Comparison of ENCODE assay signal across 1 cellular context in genomic region chr7:664402-664775, GRCh38.
TF ChIP-seq lines count a peak whose summit lies in the region.

No MANE protein-coding gene starts in this region.

TF ChIP-seq in WTC11, 78 proteins besides CTCF, POLR2A, EP300 and RAD21 (continued from another document):
- no peak for TF ChIP-seq ZBTB43 (CRISPR knock-in tag; IDR thresholded peaks at IDR 0.05)
- TF ChIP-seq NR1H2 (CRISPR knock-in tag; IDR thresholded peaks at IDR 0.05), result no peak
- TF ChIP-seq MAX (CRISPR knock-in tag; IDR thresholded peaks at IDR 0.05), result no peak
- no peak for TF ChIP-seq ARID4B (CRISPR knock-in tag; IDR thresholded peaks at IDR 0.05; ENCODE audit: borderline replicate concordance)
- TF ChIP-seq NFYB (CRISPR knock-in tag; conservative IDR thresholded peaks at IDR 0.05; ENCODE audit: low read depth), result no peak
- TF ChIP-seq NFE2L1 (CRISPR knock-in tag; IDR thresholded peaks at IDR 0.05), result no peak
